In the genomic region with DNA sequence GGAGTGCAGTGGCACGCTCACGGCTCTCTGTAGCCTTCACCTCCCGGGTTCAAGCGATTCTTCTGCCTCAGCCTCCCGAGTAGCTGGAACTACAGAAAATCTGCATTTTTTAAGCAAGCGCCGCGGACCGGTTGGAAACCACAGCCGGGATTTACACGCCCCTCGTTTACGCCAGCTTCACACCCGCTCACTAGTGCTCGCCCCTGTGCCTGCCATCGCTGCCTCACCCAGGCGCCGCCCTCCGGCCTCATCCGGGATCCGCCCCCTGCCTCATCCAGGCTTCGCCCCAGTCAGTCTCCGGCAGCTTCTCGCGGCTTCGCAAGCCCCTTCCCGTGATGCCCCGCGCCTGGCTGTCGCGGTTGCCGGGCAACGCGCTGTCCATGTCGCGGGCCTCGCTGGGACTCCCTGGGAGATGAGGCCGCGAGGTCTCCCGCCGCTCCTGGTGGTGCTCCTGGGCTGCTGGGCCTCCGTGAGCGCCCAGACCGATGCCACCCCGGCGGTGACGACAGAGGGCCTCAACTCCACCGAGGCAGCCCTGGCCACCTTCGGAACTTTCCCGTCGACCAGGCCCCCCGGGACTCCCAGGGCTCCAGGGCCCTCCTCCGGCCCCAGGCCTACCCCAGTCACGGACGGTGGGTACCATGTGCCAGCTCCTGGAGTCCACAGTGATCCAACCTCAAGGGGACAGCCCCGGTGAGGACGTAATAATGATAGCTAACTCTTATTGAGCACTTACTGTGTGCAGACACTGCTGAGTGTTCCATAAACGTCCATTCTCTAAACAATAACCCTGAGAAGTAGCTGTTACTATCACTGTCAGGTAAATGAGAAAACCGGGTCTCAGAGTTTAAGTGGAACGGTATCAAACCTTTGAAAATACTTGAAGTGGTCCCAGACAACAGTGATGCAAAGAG, we compare ENCODE assay signal across 1 cellular context.
TF ChIP-seq lines count a peak whose summit lies in the region.

Gene TCTN1, plus strand, starts transcription at position 359 of the 914 bp plus-strand sequence. Its CDS starts 54 bp downstream, at position 413.

TF ChIP-seq in GM12878, 131 proteins besides CTCF, POLR2A, EP300 and RAD21 (continued from another document and continues in another):
- TF ChIP-seq, protein P1, sequence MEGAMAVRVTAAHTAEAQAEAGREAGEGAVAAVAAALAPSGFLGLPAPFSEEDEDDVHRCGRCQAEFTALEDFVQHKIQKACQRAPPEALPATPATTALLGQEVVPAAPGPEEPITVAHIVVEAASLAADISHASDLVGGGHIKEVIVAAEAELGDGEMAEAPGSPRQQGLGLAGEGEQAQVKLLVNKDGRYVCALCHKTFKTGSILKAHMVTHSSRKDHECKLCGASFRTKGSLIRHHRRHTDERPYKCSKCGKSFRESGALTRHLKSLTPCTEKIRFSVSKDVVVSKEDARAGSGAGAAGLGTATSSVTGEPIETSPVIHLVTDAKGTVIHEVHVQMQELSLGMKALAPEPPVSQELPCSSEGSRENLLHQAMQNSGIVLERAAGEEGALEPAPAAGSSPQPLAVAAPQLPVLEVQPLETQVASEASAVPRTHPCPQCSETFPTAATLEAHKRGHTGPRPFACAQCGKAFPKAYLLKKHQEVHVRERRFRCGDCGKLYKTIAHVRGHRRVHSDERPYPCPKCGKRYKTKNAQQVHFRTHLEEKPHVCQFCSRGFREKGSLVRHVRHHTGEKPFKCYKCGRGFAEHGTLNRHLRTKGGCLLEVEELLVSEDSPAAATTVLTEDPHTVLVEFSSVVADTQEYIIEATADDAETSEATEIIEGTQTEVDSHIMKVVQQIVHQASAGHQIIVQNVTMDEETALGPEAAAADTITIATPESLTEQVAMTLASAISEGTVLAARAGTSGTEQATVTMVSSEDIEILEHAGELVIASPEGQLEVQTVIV (IDR thresholded peaks at IDR 0.05; ENCODE audit: borderline replicate concordance, partially characterized antibody): no peak
- TF ChIP-seq EZH2 (IDR thresholded peaks at IDR 0.05; ENCODE audit: borderline replicate concordance, control insufficient read depth, low read depth, low read length) (no peak), RFX5 (IDR thresholded peaks at IDR 0.05; ENCODE audit: low read depth, low read length) (no peak), RUNX3 (IDR thresholded peaks at IDR 0.05; ENCODE audit: low read length) (no peak), SMAD1 (IDR thresholded peaks at IDR 0.05; ENCODE audit: low read depth, partially characterized antibody) (peak; percentile 48), HCFC1 (IDR thresholded peaks at IDR 0.05; ENCODE audit: low read length) (0 out of 2 replicates have a peak, but pooled peaks have one; percentile 27), MTA2 (IDR thresholded peaks at IDR 0.05; ENCODE audit: low read depth) (no peak), BCL11A (IDR thresholded peaks at IDR 0.05; ENCODE audit: low read depth, low read length) (no peak), CREB1 (IDR thresholded peaks at IDR 0.05; ENCODE audit: low read depth) (peak; percentile 27; the same call in 1 of the 2 replicates), STAT3 (IDR thresholded peaks at IDR 0.05; ENCODE audit: low read depth, low read length) (no peak), SIN3A (IDR thresholded peaks at IDR 0.05; ENCODE audit: low read depth, low read length) (peak; percentile 78), ZNF207 (IDR thresholded peaks at IDR 0.05; ENCODE audit: borderline replicate concordance) (0 out of 2 replicates have a peak, but pooled peaks have one; percentile 19), SMAD5 (IDR thresholded peaks at IDR 0.05; ENCODE audit: low read depth) (peak; percentile 70; the same call in 1 of the 2 replicates), JUNB (IDR thresholded peaks at IDR 0.05) (no peak), MXI1 (IDR thresholded peaks at IDR 0.05; ENCODE audit: low read depth, low read length) (peak; percentile 91), HDAC2 (IDR thresholded peaks at IDR 0.05) (no peak), RCOR1 (conservative IDR thresholded peaks at IDR 0.05; ENCODE audit: low read depth, low read length) (0 out of 2 replicates have a peak, but pooled peaks have one; percentile 53), FOXM1 (IDR thresholded peaks at IDR 0.05; ENCODE audit: low read depth, low read length) (no peak), ETV6 (conservative IDR thresholded peaks at IDR 0.05 in 1 of 2, IDR thresholded peaks at IDR 0.05 in 1 of 2; ENCODE audit: borderline replicate concordance in 1 of 2, low read depth in 1 of 2) (no peak; a peak in 1 of 4 replicates), MTA3 (IDR thresholded peaks at IDR 0.05; ENCODE audit: borderline replicate concordance, low read length) (no peak), POU2F2 (IDR thresholded peaks at IDR 0.05; ENCODE audit: borderline replicate concordance, low read depth, low read length) (peak; percentile 13; the same call in 1 of the 3 replicates), GABPA (IDR thresholded peaks at IDR 0.05; ENCODE audit: low read depth) (no peak), BACH1 (IDR thresholded peaks at IDR 0.05; ENCODE audit: borderline replicate concordance) (peak; percentile 72; the same call in 1 of the 2 replicates)
- TF ChIP-seq, protein P2, sequence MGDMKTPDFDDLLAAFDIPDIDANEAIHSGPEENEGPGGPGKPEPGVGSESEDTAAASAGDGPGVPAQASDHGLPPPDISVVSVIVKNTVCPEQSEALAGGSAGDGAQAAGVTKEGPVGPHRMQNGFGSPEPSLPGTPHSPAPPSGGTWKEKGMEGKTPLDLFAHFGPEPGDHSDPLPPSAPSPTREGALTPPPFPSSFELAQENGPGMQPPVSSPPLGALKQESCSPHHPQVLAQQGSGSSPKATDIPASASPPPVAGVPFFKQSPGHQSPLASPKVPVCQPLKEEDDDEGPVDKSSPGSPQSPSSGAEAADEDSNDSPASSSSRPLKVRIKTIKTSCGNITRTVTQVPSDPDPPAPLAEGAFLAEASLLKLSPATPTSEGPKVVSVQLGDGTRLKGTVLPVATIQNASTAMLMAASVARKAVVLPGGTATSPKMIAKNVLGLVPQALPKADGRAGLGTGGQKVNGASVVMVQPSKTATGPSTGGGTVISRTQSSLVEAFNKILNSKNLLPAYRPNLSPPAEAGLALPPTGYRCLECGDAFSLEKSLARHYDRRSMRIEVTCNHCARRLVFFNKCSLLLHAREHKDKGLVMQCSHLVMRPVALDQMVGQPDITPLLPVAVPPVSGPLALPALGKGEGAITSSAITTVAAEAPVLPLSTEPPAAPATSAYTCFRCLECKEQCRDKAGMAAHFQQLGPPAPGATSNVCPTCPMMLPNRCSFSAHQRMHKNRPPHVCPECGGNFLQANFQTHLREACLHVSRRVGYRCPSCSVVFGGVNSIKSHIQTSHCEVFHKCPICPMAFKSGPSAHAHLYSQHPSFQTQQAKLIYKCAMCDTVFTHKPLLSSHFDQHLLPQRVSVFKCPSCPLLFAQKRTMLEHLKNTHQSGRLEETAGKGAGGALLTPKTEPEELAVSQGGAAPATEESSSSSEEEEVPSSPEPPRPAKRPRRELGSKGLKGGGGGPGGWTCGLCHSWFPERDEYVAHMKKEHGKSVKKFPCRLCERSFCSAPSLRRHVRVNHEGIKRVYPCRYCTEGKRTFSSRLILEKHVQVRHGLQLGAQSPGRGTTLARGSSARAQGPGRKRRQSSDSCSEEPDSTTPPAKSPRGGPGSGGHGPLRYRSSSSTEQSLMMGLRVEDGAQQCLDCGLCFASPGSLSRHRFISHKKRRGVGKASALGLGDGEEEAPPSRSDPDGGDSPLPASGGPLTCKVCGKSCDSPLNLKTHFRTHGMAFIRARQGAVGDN (IDR thresholded peaks at IDR 0.05): peak; percentile 77
- TF ChIP-seq, protein P3, sequence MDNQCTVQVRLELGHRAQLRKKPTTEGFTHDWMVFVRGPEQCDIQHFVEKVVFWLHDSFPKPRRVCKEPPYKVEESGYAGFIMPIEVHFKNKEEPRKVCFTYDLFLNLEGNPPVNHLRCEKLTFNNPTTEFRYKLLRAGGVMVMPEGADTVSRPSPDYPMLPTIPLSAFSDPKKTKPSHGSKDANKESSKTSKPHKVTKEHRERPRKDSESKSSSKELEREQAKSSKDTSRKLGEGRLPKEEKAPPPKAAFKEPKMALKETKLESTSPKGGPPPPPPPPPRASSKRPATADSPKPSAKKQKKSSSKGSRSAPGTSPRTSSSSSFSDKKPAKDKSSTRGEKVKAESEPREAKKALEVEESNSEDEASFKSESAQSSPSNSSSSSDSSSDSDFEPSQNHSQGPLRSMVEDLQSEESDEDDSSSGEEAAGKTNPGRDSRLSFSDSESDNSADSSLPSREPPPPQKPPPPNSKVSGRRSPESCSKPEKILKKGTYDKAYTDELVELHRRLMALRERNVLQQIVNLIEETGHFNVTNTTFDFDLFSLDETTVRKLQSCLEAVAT (IDR thresholded peaks at IDR 0.05): 0 out of 2 replicates have a peak, but pooled peaks have one; percentile 37
- TF ChIP-seq, protein P4, sequence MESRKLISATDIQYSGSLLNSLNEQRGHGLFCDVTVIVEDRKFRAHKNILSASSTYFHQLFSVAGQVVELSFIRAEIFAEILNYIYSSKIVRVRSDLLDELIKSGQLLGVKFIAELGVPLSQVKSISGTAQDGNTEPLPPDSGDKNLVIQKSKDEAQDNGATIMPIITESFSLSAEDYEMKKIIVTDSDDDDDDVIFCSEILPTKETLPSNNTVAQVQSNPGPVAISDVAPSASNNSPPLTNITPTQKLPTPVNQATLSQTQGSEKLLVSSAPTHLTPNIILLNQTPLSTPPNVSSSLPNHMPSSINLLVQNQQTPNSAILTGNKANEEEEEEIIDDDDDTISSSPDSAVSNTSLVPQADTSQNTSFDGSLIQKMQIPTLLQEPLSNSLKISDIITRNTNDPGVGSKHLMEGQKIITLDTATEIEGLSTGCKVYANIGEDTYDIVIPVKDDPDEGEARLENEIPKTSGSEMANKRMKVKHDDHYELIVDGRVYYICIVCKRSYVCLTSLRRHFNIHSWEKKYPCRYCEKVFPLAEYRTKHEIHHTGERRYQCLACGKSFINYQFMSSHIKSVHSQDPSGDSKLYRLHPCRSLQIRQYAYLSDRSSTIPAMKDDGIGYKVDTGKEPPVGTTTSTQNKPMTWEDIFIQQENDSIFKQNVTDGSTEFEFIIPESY (IDR thresholded peaks at IDR 0.05): no peak
- TF ChIP-seq, protein P5, sequence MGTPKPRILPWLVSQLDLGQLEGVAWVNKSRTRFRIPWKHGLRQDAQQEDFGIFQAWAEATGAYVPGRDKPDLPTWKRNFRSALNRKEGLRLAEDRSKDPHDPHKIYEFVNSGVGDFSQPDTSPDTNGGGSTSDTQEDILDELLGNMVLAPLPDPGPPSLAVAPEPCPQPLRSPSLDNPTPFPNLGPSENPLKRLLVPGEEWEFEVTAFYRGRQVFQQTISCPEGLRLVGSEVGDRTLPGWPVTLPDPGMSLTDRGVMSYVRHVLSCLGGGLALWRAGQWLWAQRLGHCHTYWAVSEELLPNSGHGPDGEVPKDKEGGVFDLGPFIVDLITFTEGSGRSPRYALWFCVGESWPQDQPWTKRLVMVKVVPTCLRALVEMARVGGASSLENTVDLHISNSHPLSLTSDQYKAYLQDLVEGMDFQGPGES (IDR thresholded peaks at IDR 0.05): no peak
- TF ChIP-seq, protein P6, sequence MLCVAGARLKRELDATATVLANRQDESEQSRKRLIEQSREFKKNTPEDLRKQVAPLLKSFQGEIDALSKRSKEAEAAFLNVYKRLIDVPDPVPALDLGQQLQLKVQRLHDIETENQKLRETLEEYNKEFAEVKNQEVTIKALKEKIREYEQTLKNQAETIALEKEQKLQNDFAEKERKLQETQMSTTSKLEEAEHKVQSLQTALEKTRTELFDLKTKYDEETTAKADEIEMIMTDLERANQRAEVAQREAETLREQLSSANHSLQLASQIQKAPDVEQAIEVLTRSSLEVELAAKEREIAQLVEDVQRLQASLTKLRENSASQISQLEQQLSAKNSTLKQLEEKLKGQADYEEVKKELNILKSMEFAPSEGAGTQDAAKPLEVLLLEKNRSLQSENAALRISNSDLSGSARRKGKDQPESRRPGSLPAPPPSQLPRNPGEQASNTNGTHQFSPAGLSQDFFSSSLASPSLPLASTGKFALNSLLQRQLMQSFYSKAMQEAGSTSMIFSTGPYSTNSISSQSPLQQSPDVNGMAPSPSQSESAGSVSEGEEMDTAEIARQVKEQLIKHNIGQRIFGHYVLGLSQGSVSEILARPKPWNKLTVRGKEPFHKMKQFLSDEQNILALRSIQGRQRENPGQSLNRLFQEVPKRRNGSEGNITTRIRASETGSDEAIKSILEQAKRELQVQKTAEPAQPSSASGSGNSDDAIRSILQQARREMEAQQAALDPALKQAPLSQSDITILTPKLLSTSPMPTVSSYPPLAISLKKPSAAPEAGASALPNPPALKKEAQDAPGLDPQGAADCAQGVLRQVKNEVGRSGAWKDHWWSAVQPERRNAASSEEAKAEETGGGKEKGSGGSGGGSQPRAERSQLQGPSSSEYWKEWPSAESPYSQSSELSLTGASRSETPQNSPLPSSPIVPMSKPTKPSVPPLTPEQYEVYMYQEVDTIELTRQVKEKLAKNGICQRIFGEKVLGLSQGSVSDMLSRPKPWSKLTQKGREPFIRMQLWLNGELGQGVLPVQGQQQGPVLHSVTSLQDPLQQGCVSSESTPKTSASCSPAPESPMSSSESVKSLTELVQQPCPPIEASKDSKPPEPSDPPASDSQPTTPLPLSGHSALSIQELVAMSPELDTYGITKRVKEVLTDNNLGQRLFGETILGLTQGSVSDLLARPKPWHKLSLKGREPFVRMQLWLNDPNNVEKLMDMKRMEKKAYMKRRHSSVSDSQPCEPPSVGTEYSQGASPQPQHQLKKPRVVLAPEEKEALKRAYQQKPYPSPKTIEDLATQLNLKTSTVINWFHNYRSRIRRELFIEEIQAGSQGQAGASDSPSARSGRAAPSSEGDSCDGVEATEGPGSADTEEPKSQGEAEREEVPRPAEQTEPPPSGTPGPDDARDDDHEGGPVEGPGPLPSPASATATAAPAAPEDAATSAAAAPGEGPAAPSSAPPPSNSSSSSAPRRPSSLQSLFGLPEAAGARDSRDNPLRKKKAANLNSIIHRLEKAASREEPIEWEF (IDR thresholded peaks at IDR 0.05; ENCODE audit: insufficient replicate concordance, low read depth, low read length): no peak
- TF ChIP-seq, protein P7, sequence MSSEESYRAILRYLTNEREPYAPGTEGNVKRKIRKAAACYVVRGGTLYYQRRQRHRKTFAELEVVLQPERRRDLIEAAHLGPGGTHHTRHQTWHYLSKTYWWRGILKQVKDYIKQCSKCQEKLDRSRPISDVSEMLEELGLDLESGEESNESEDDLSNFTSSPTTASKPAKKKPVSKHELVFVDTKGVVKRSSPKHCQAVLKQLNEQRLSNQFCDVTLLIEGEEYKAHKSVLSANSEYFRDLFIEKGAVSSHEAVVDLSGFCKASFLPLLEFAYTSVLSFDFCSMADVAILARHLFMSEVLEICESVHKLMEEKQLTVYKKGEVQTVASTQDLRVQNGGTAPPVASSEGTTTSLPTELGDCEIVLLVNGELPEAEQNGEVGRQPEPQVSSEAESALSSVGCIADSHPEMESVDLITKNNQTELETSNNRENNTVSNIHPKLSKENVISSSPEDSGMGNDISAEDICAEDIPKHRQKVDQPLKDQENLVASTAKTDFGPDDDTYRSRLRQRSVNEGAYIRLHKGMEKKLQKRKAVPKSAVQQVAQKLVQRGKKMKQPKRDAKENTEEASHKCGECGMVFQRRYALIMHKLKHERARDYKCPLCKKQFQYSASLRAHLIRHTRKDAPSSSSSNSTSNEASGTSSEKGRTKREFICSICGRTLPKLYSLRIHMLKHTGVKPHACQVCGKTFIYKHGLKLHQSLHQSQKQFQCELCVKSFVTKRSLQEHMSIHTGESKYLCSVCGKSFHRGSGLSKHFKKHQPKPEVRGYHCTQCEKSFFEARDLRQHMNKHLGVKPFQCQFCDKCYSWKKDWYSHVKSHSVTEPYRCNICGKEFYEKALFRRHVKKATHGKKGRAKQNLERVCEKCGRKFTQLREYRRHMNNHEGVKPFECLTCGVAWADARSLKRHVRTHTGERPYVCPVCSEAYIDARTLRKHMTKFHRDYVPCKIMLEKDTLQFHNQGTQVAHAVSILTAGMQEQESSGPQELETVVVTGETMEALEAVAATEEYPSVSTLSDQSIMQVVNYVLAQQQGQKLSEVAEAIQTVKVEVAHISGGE (CRISPR knock-in tag; IDR thresholded peaks at IDR 0.05): no peak
